In the genomic region with DNA sequence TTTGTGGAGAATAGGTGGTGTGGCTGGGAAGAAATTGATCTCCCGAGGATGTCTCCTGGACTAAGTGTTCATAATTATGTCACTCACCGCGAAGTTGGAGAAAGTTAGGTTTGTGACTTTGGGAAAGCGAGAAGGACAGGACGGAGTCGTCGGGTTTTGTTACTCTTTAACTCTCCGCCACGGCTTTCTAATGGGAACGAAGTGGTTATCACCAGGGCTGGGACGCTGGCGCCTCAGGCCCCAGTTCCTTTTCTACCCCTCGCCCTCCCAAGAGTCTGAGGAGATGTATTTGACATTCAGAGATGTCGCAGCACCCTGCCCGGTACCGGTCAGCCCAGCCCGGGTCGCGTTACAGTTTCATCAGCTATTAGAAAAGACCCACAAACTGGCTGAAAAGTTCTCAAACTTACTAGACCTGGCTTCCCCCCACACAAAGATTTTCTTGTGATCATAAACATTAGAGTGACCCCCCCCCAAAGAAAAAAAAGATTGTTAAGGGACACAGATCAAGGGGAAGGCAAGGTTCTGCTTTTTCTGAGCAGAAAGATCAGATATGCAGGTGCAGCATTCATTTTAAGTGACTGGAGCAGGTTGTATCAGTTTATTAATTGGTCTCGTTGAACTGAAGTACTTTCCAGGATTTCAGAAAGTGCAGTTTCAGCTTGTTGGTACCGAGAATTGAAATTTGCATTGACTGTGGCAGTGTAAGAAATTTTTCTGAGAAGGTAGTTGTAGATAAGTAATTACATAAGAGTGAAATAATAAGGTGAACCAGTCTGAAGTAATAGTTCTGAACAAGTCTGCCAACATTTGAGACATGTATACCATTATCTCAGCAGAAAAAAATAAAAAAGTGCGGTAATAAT, we compare ENCODE assay signal across 8 cellular contexts. TPM values are rescaled to one million over a fixed set of nuclear protein-coding genes. Genes with fewer than 3 reads are reported as not detected.
DNase-seq lines count a peak whose midpoint lies in the region; ATAC-seq and TF ChIP-seq lines count a peak whose summit lies in the region.

No MANE protein-coding gene starts in this region.

- H3K4me1 ChIP-seq in NT2/D1 (ENCODE audit: insufficient read depth, insufficient read length) (no peaks in the 10 kb centered on the region), colonic mucosa (no peaks in the 10 kb centered on the region), mucosa of rectum (ENCODE audit: control insufficient read depth in 2 of 2, insufficient read depth in 2 of 2, low read length in 2 of 2) (peaks cover 13 to 23% of the 10 kb centered on the region in 2 donors)

- H3K36me3 ChIP-seq in NT2/D1 (ENCODE audit: insufficient read depth, insufficient read length, low read length) (peaks cover 18% of the 10 kb centered on the region), colonic mucosa (peaks cover 11% of the 10 kb centered on the region), mucosa of rectum (ENCODE audit: control insufficient read depth in 2 of 2, insufficient read depth in 2 of 2, low read length in 2 of 2) (peaks cover 14 to 15% of the 10 kb centered on the region in 2 donors)

- H3K9me3 ChIP-seq in NT2/D1 (ENCODE audit: insufficient read depth, low read length) (no peaks in the 10 kb centered on the region), colonic mucosa (no peaks in the 10 kb centered on the region), mucosa of rectum (ENCODE audit: control insufficient read depth in 2 of 2, low read length in 2 of 2) (no peaks in the 10 kb centered on the region)

- H3K4me3 ChIP-seq in NT2/D1 (ENCODE audit: insufficient read length, low read depth), result peak overlapping the region; percentile 76
- H3K4me3 ChIP-seq in colonic mucosa, result peak overlapping the region; percentile 72
- peak overlapping the region; percentile 78 to 87 for H3K4me3 ChIP-seq in mucosa of rectum (ENCODE audit: low read length in 2 of 2)

- H3K27ac ChIP-seq in colonic mucosa, result peak overlapping the region; percentile 62
- H3K27ac ChIP-seq in mucosa of rectum (ENCODE audit: low read depth in 2 of 2, low read length in 2 of 2), result peak overlapping the region; percentile 62 to 70

- H3K9ac ChIP-seq in NT2/D1 (ENCODE audit: insufficient read length, low read depth) (peak overlapping the region; percentile 81), colonic mucosa (ENCODE audit: low read depth in 2 of 2, low read length in 2 of 2) (peak overlapping the region; percentile 60 to 87), mucosa of rectum (ENCODE audit: low read depth in 1 of 2, low read length in 2 of 2) (peak overlapping the region; percentile 73 to 74)

- DNase-seq in DMS53 (lab: John Stamatoyannopoulos, UW), result peak; percentile 62
- no peak for DNase-seq in DMS53 treated with DMSO at 0.1 percent for 48 hours (lab: John Stamatoyannopoulos, UW; ENCODE audit: unreplicated experiment)
- no peak for DNase-seq in NT2/D1 (ENCODE audit: low read depth, low spot score)
- DNase-seq in colonic mucosa, result peak; percentile 45
- DNase-seq in HuH-7 (ENCODE audit: low spot score), result no peak
- DNase-seq in D341Med (ENCODE audit: low spot score), result no peak

- TF ChIP-seq CTCF in colonic mucosa (IDR thresholded peaks at IDR 0.05), result no peak

- intact Hi-C loops in colonic mucosa (cut with DNase I), result no loop called here

- H3K27me3 ChIP-seq in NT2/D1 (ENCODE audit: insufficient read depth, insufficient read length) (peaks cover 2% of the 10 kb centered on the region), colonic mucosa (no peaks in the 10 kb centered on the region), mucosa of rectum (ENCODE audit: control insufficient read depth in 2 of 2, insufficient read depth in 2 of 2, low read length in 2 of 2) (no peaks in the 10 kb centered on the region)

- ATAC-seq in GM21390 (IDR thresholded peaks at IDR 0.05; ENCODE audit: unreplicated experiment), result no peak

RNA-seq across cellular contexts. Expression of gene ZBTB18, which starts 0.9 kb away (rescaled TPM):
- total RNA-seq in colonic mucosa, result 10 to 100 TPM; 15.0 to 23.8 TPM

Comparison
In these comparisons a context has a peak if more than half of its experiments do, and no peak if none do; other contexts are left out.
1. DNase-seq: peak in DMS53 (single experiment) and colonic mucosa (single experiment); none in DMS53 treated with DMSO at 0.1 percent for 48 hours (single experiment), NT2/D1 (single experiment), HuH-7 (single experiment) and D341Med (single experiment).
2. Peak in every context shown above with its lines, with median percentiles within 50 percentile points of each other: H3K4me3 ChIP-seq and H3K9ac ChIP-seq.